ENCODE assay signal across 2 cellular contexts in the genomic region with DNA sequence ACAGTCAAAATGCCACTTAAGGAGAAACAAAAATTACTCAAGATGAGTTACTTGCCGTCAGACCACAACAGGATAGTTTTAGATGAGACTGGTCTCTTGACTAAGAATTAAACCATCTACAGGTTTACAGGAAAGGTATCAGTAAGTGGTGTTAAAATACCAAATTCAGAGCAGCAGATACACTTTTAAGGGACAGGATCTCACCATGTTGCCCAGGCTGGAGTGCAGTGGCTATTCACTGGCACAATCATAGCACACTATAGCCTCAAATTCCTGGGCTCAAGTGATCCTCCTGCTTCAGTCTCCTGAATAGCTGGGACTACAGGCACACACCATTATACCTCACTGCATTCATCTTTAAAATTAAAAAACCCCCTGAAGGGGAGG.
TF ChIP-seq lines count a peak whose summit lies in the region.

No MANE protein-coding gene starts in this region.

TF ChIP-seq in HCT116, 20 proteins besides CTCF, POLR2A, EP300 and RAD21:
- 0 out of 2 replicates have a peak, but pooled peaks have one; percentile 10 for TF ChIP-seq POLR2AphosphoS5 (IDR thresholded peaks at IDR 0.05; ENCODE audit: low read depth, low read length)
- TF ChIP-seq ZNF274 (IDR thresholded peaks at IDR 0.05; ENCODE audit: low read depth, low read length): no peak
- TF ChIP-seq CBX3 (IDR thresholded peaks at IDR 0.05; ENCODE audit: low read depth): no peak
TF ChIP-seq in HCT116: peak in this region for 1.

TF ChIP-seq in K562, 482 proteins besides CTCF, POLR2A, EP300 and RAD21:
- TF ChIP-seq FOXK1 (CRISPR knock-in tag; IDR thresholded peaks at IDR 0.05; ENCODE audit: borderline replicate concordance) (0 out of 2 replicates have a peak, but pooled peaks have one; percentile 10), POLR2AphosphoS5 (IDR thresholded peaks at IDR 0.05; ENCODE audit: control insufficient read depth, insufficient read depth, low read depth, low read length) (peak; percentile 52; the same call in 1 of the 2 replicates), DDX20 (tag; IDR thresholded peaks at IDR 0.05; ENCODE audit: low read depth) (no peak), ZKSCAN3 (CRISPR knock-in tag; IDR thresholded peaks at IDR 0.05) (no peak), SUPT5H (IDR thresholded peaks at IDR 0.05) (0 out of 2 replicates have a peak, but pooled peaks have one; percentile 20), ZNF408 (CRISPR knock-in tag; IDR thresholded peaks at IDR 0.05; ENCODE audit: low read depth) (no peak), DPF2 (IDR thresholded peaks at IDR 0.05) (no peak), RBBP5 (IDR thresholded peaks at IDR 0.05; ENCODE audit: borderline replicate concordance, insufficient read depth, low read length, poor library complexity, severe bottlenecking) (no peak), CBX8 (IDR thresholded peaks at IDR 0.05; ENCODE audit: borderline replicate concordance, extremely low read depth, low read depth, low read length, poor library complexity, severe bottlenecking) (no peak), RBM34 (IDR thresholded peaks at IDR 0.05; ENCODE audit: borderline replicate concordance, insufficient read depth, low read length) (no peak), CREB3L1 (IDR thresholded peaks at IDR 0.05; ENCODE audit: borderline replicate concordance, low read depth) (no peak), SIX5 (IDR thresholded peaks at IDR 0.05; ENCODE audit: borderline replicate concordance in 1 of 2, insufficient read depth in 1 of 2, low read depth in 1 of 2, low read length in 2 of 2) (no peak), RBFOX2 (IDR thresholded peaks at IDR 0.05; ENCODE audit: low read depth, low read length) (peak; percentile 58), SREBF2 (CRISPR knock-in tag; IDR thresholded peaks at IDR 0.05) (no peak), RFX7 (CRISPR knock-in tag; IDR thresholded peaks at IDR 0.05) (no peak), NKRF (IDR thresholded peaks at IDR 0.05; ENCODE audit: borderline replicate concordance) (no peak), CREB1 (IDR thresholded peaks at IDR 0.05) (no peak), CREB1 (CRISPR knock-in tag; IDR thresholded peaks at IDR 0.05) (no peak), POLR2B (IDR thresholded peaks at IDR 0.05; ENCODE audit: low read depth, partially characterized antibody) (no peak), RBM15 (IDR thresholded peaks at IDR 0.05; ENCODE audit: insufficient read depth, low read length) (no peak), MTA3 (IDR thresholded peaks at IDR 0.05; ENCODE audit: borderline replicate concordance) (no peak), TEAD1 (CRISPR knock-in tag; IDR thresholded peaks at IDR 0.05) (0 out of 4 replicates have a peak, but pooled peaks of 1 of the 2 experiments have one; percentile 2), NELFE (IDR thresholded peaks at IDR 0.05; ENCODE audit: insufficient read depth, insufficient read length) (no peak), SP1 (CRISPR knock-in tag; IDR thresholded peaks at IDR 0.05) (no peak), ZSCAN32 (CRISPR knock-in tag; IDR thresholded peaks at IDR 0.05) (no peak), NR1H2 (CRISPR knock-in tag; IDR thresholded peaks at IDR 0.05) (no peak), MTA1 (IDR thresholded peaks at IDR 0.05; ENCODE audit: borderline replicate concordance) (no peak), BRD4 (IDR thresholded peaks at IDR 0.05) (no peak), ZNF644 (tag; IDR thresholded peaks at IDR 0.05; ENCODE audit: low read depth) (no peak), CEBPB (tag; IDR thresholded peaks at IDR 0.05) (no peak), ZNF76 (CRISPR knock-in tag; IDR thresholded peaks at IDR 0.05; ENCODE audit: borderline replicate concordance) (no peak)
- TF ChIP-seq, protein P1, sequence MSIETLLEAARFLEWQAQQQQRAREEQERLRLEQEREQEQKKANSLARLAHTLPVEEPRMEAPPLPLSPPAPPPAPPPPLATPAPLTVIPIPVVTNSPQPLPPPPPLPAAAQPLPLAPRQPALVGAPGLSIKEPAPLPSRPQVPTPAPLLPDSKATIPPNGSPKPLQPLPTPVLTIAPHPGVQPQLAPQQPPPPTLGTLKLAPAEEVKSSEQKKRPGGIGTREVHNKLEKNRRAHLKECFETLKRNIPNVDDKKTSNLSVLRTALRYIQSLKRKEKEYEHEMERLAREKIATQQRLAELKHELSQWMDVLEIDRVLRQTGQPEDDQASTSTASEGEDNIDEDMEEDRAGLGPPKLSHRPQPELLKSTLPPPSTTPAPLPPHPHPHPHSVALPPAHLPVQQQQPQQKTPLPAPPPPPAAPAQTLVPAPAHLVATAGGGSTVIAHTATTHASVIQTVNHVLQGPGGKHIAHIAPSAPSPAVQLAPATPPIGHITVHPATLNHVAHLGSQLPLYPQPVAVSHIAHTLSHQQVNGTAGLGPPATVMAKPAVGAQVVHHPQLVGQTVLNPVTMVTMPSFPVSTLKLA (conservative IDR thresholded peaks at IDR 0.05): no peak
- TF ChIP-seq, protein P2, sequence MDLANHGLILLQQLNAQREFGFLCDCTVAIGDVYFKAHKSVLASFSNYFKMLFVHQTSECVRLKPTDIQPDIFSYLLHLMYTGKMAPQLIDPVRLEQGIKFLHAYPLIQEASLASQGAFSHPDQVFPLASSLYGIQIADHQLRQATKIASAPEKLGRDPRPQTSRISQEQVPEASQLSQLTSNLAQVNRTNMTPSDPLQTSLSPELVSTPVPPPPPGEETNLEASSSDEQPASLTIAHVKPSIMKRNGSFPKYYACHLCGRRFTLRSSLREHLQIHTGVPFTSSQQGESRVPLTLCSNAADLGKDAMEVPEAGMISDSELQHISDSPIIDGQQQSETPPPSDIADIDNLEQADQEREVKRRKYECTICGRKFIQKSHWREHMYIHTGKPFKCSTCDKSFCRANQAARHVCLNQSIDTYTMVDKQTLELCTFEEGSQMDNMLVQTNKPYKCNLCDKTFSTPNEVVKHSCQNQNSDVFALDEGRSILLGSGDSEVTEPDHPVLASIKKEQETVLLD (IDR thresholded peaks at IDR 0.05): no peak
- TF ChIP-seq, protein P3, sequence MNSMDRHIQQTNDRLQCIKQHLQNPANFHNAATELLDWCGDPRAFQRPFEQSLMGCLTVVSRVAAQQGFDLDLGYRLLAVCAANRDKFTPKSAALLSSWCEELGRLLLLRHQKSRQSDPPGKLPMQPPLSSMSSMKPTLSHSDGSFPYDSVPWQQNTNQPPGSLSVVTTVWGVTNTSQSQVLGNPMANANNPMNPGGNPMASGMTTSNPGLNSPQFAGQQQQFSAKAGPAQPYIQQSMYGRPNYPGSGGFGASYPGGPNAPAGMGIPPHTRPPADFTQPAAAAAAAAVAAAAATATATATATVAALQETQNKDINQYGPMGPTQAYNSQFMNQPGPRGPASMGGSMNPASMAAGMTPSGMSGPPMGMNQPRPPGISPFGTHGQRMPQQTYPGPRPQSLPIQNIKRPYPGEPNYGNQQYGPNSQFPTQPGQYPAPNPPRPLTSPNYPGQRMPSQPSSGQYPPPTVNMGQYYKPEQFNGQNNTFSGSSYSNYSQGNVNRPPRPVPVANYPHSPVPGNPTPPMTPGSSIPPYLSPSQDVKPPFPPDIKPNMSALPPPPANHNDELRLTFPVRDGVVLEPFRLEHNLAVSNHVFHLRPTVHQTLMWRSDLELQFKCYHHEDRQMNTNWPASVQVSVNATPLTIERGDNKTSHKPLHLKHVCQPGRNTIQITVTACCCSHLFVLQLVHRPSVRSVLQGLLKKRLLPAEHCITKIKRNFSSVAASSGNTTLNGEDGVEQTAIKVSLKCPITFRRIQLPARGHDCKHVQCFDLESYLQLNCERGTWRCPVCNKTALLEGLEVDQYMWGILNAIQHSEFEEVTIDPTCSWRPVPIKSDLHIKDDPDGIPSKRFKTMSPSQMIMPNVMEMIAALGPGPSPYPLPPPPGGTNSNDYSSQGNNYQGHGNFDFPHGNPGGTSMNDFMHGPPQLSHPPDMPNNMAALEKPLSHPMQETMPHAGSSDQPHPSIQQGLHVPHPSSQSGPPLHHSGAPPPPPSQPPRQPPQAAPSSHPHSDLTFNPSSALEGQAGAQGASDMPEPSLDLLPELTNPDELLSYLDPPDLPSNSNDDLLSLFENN (IDR thresholded peaks at IDR 0.05; ENCODE audit: low read depth in 2 of 2, low read length in 2 of 2): no peak
- TF ChIP-seq, protein P4, sequence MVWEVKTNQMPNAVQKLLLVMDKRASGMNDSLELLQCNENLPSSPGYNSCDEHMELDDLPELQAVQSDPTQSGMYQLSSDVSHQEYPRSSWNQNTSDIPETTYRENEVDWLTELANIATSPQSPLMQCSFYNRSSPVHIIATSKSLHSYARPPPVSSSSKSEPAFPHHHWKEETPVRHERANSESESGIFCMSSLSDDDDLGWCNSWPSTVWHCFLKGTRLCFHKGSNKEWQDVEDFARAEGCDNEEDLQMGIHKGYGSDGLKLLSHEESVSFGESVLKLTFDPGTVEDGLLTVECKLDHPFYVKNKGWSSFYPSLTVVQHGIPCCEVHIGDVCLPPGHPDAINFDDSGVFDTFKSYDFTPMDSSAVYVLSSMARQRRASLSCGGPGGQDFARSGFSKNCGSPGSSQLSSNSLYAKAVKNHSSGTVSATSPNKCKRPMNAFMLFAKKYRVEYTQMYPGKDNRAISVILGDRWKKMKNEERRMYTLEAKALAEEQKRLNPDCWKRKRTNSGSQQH (CRISPR knock-in tag; IDR thresholded peaks at IDR 0.05): 0 out of 2 replicates have a peak, but pooled peaks have one; percentile 22
